Comparison of ENCODE assay signal across 21 cellular contexts in genomic region chr10:116719712-116720111, GRCh38. TPM values are rescaled to one million over a fixed set of nuclear protein-coding genes. Genes with fewer than 3 reads are reported as not detected.
A peak's percentile ranks its signal among the peaks of the same experiment; 100 is the strongest.
DNase-seq lines count a peak whose midpoint lies in the region; ATAC-seq, FAIRE-seq and TF ChIP-seq lines count a peak whose summit lies in the region.
"Had no signal": no experiment of that assay in that cellular context is flagged by ENCODE, and none has a peak within 500 bp of the region (broad histone marks: within the 10 kb centered on the region; RNA-seq: fewer than 3 reads in every experiment).

No MANE protein-coding gene starts in this region.

- H3K27ac Mint-ChIP-seq in nephron (peak overlapping the region; percentile 94 to 97 (median 97)), MCF 10A (ENCODE audit: low read depth, unreplicated experiment) (no peak overlapping the region)
- H3K27ac Mint-ChIP-seq: CD4-positive, CD25-positive, alpha-beta regulatory T cell had no signal

- no TSS peak for BruUV-seq in MCF 10A (replicated peaks; lab: Mats Ljungman, UMichigan)

- H3K4me1 Mint-ChIP-seq in nephron (peaks cover 80% of the 10 kb centered on the region), MCF 10A (ENCODE audit: insufficient read depth, unreplicated experiment) (no peaks in the 10 kb centered on the region)

- H3K4me1 ChIP-seq in HEK293 (ENCODE audit: control insufficient read depth, insufficient read depth, low read length): peaks cover 4% of the 10 kb centered on the region; the same call in 1 of the 2 replicates
- H3K4me1 ChIP-seq: BE2C had no signal

- H3K36me3 Mint-ChIP-seq in nephron (ENCODE audit: low read depth): no peaks in the 10 kb centered on the region
- peaks cover 6% of the 10 kb centered on the region for H3K36me3 Mint-ChIP-seq in MCF 10A (ENCODE audit: insufficient read depth, unreplicated experiment)
- H3K36me3 Mint-ChIP-seq: CD4-positive, CD25-positive, alpha-beta regulatory T cell had no signal

- no peak for ATAC-seq in HG03521 (IDR thresholded peaks at IDR 0.05; ENCODE audit: unreplicated experiment)

- H3K9me3 Mint-ChIP-seq in nephron (no peaks in the 10 kb centered on the region), MCF 10A (ENCODE audit: unreplicated experiment) (no peaks in the 10 kb centered on the region)
- H3K9me3 Mint-ChIP-seq: CD4-positive, CD25-positive, alpha-beta regulatory T cell had no signal

- intact Hi-C loops in MCF 10A (cut with micrococcal nuclease): no loop called here

- H3K27ac ChIP-seq in HEK293 (ENCODE audit: extremely low read depth, low read depth, low read length): no peak overlapping the region
- H3K27ac ChIP-seq: KMS-11 had no signal

- H3K4me3 Mint-ChIP-seq in nephron (peak overlapping the region in 1 of 3 experiments; percentile 17), MCF 10A (ENCODE audit: unreplicated experiment) (no peak overlapping the region)
- H3K4me3 Mint-ChIP-seq: CD4-positive, CD25-positive, alpha-beta regulatory T cell had no signal

- no peaks in the 10 kb centered on the region for H3K9me3 ChIP-seq in HEK293 (ENCODE audit: control insufficient read depth, insufficient read depth, low read depth, low read length)
- H3K9me3 ChIP-seq: BE2C, Caco-2, SK-N-SH had no signal

- no peak for FAIRE-seq in GM19239 (lab: Jason Lieb, UNC)

- CTCF ChIA-PET in HEK293 (lab: Yijun Ruan, JAX) (interaction anchor here (0.6 kb wide), 1 partner anchor 599 kb away, joined by 4 read pairs; no protein-coding TSS in a partner anchor), MCF 10A (lab: Yijun Ruan, JAX) (interaction anchor here (7.9 kb wide), 1 partner anchor 68 kb away, joined by 46 read pairs; no protein-coding TSS in a partner anchor)

- no peak for TF ChIP-seq CTCF in HEK293 (tag by site-specific recombination; IDR thresholded peaks at IDR 0.05)
- TF ChIP-seq CTCF in fibroblast of pulmonary artery (IDR thresholded peaks at IDR 0.05; ENCODE audit: low read length, missing control alignments): no peak
- TF ChIP-seq CTCF in nephron (IDR thresholded peaks at IDR 0.05; ENCODE audit: unreplicated experiment in 3 of 3): no peak
- TF ChIP-seq CTCF in MCF 10A (IDR thresholded peaks at IDR 0.05; ENCODE audit: unreplicated experiment): no peak

- POLR2A ChIA-PET in HEK293 (lab: Yijun Ruan, JAX): no interaction called here
- POLR2A ChIA-PET in MCF 10A (lab: Yijun Ruan, JAX): no interaction called here

- no peaks in the 10 kb centered on the region for H3K36me3 ChIP-seq in HEK293 (ENCODE audit: control insufficient read depth in 2 of 2, insufficient read depth in 1 of 2, low read length in 2 of 2)
- H3K36me3 ChIP-seq: BE2C had no signal

- H3K4me3 ChIP-seq in HEK293 (ENCODE audit: low read depth, low read length): no peak overlapping the region
- H3K4me3 ChIP-seq in fibroblast of pulmonary artery (replicated peaks; ENCODE audit: low read depth, low read length): no peak overlapping the region

- DNase-seq in fibroblast of pulmonary artery (ENCODE audit: low read depth) (peak; percentile 24), GM19239 (ENCODE audit: insufficient read length, low spot score) (no peak), MCF 10A (ENCODE audit: unreplicated experiment) (no peak), foreskin melanocyte (no peak)
- DNase-seq: BE2C; Caco-2; CD4-positive, CD25-positive, alpha-beta regulatory T cell; GDM1; NCI-H1417 treated with DMSO at 0.1 percent for 48 hours; NCI-H187 treated with DMSO at 0.1 percent for 48 hours; NCI-H226; NCI-H524; NCI-H82; OCI-M1; RPMI8226; SHP77 treated with DMSO at 0.1 percent for 48 hours; SK-N-SH had no signal

- H3K27me3 Mint-ChIP-seq in nephron (ENCODE audit: low read depth) (peaks cover 7% of the 10 kb centered on the region), MCF 10A (ENCODE audit: insufficient read depth, unreplicated experiment) (no peaks in the 10 kb centered on the region)

TF ChIP-seq in HEK293, 187 proteins besides CTCF, POLR2A, EP300 and RAD21:
- TF ChIP-seq GFI1B (tag by site-specific recombination; IDR thresholded peaks at IDR 0.05) (no peak), ZNF184 (tag by site-specific recombination; IDR thresholded peaks at IDR 0.05) (no peak), ZNF140 (tag by site-specific recombination; IDR thresholded peaks at IDR 0.05) (no peak), ZNF664 (tag by site-specific recombination; IDR thresholded peaks at IDR 0.05) (peak; percentile 72; the same call in 1 of the 2 replicates)

RNA-seq across cellular contexts. Expression of gene HSPA12A, which starts 22.7 kb away (rescaled TPM):
- 9.1 and 13.1 TPM in 2 replicates for total RNA-seq in MCF 10A (2022)
